In genomic region chr10:79066460-79067240, GRCh38 we compare ENCODE assay signal across 8 cellular contexts. TPM values are rescaled to one million over a fixed set of nuclear protein-coding genes. Genes with fewer than 3 reads are reported as not detected.
A peak's percentile ranks its signal among the peaks of the same experiment; 100 is the strongest.
DNase-seq lines count a peak whose midpoint lies in the region; ATAC-seq and TF ChIP-seq lines count a peak whose summit lies in the region.

No MANE protein-coding gene starts in this region.

- no peaks in the 10 kb centered on the region for H3K27me3 ChIP-seq in BJ (ENCODE audit: control insufficient read depth, insufficient read depth, low read length)
- no peaks in the 10 kb centered on the region for H3K27me3 ChIP-seq in aorta (ENCODE audit: control insufficient read depth in 1 of 2, insufficient read depth in 2 of 2, low read length in 1 of 2)

- peak; percentile 27 for ATAC-seq in aorta (ENCODE audit: low FRiP score)
- ATAC-seq in HG03565 (IDR thresholded peaks at IDR 0.05; ENCODE audit: unreplicated experiment), result no peak

- H3K4me1 Mint-ChIP-seq in dendritic cell treated with granulocyte-macrophage colony-stimulating factor and Interleukin-4, amounts not matched to agents 40 ng/mL and 50 ng/mL, for 4 days (ENCODE audit: low read depth), result peaks cover 48% of the 10 kb centered on the region
- peaks cover 20% of the 10 kb centered on the region for H3K4me1 Mint-ChIP-seq in mesothelial cell of epicardium

- CTCF ChIA-PET in BJ (lab: Yijun Ruan, JAX), result interaction anchor here (1.0 to 2.9 kb wide), 7 partner anchors 12 to 1019 kb away, joined by 3 to 25 read pairs (median 4); no protein-coding TSS in a partner anchor

- H3K9me3 ChIP-seq in aorta (ENCODE audit: control insufficient read depth, low read length), result no peaks in the 10 kb centered on the region

- peak; percentile 49 for TF ChIP-seq CTCF in BJ (IDR thresholded peaks at IDR 0.05; ENCODE audit: insufficient read depth, low read depth, low read length)
- no peak for TF ChIP-seq CTCF in GM13976 (IDR thresholded peaks at IDR 0.05; ENCODE audit: borderline replicate concordance, control extremely low read depth, extremely low read depth, insufficient read depth, missing control alignments)
- TF ChIP-seq CTCF in mesothelial cell of epicardium (IDR thresholded peaks at IDR 0.05; ENCODE audit: unreplicated experiment), result no peak

- H3K27ac Mint-ChIP-seq in dendritic cell treated with granulocyte-macrophage colony-stimulating factor and Interleukin-4, amounts not matched to agents 40 ng/mL and 50 ng/mL, for 4 days, result peak overlapping the region; percentile 44
- H3K27ac Mint-ChIP-seq in mesothelial cell of epicardium, result peak overlapping the region; percentile 91

- H3K36me3 ChIP-seq in BJ (ENCODE audit: control insufficient read depth, insufficient read depth, low read length) (no peaks in the 10 kb centered on the region), aorta (ENCODE audit: control insufficient read depth in 1 of 2, insufficient read depth in 2 of 2, low read length in 1 of 2) (no peaks in the 10 kb centered on the region)

- H3K4me1 ChIP-seq in aorta (ENCODE audit: control insufficient read depth in 1 of 2, insufficient read depth in 2 of 2, low read length in 2 of 2), result no peaks in the 10 kb centered on the region

- H3K4me3 ChIP-seq in BJ (ENCODE audit: low read depth, low read length) (peak overlapping the region; percentile 58), aorta (ENCODE audit: low read length in 2 of 2) (peak overlapping the region; percentile 43 to 50)

- in situ Hi-C loops in GM13976 (cut with MboI; ENCODE audit: low sequenced_read_pairs, unreplicated experiment) (no loop called here), KBM-7 (cut with MboI; ENCODE audit: low pct_unique_long_range_greater_than_20kb, low sequenced_read_pairs) (no loop called here)

- peaks cover 10% of the 10 kb centered on the region for H3K27me3 Mint-ChIP-seq in dendritic cell treated with granulocyte-macrophage colony-stimulating factor and Interleukin-4, amounts not matched to agents 40 ng/mL and 50 ng/mL, for 4 days
- H3K27me3 Mint-ChIP-seq in mesothelial cell of epicardium (ENCODE audit: low read depth), result no peaks in the 10 kb centered on the region

- H3K36me3 Mint-ChIP-seq in dendritic cell treated with granulocyte-macrophage colony-stimulating factor and Interleukin-4, amounts not matched to agents 40 ng/mL and 50 ng/mL, for 4 days (ENCODE audit: low read depth), result peaks cover 17% of the 10 kb centered on the region
- H3K36me3 Mint-ChIP-seq in mesothelial cell of epicardium, result no peaks in the 10 kb centered on the region

- 6% methylated on average over 32 to 36 of the region's 36 CpGs for WGBS in aorta, 2 donors

- peak overlapping the region; percentile 71 for H3K4me3 Mint-ChIP-seq in dendritic cell treated with granulocyte-macrophage colony-stimulating factor and Interleukin-4, amounts not matched to agents 40 ng/mL and 50 ng/mL, for 4 days
- H3K4me3 Mint-ChIP-seq in mesothelial cell of epicardium, result peak overlapping the region; percentile 78

- peak overlapping the region in 1 of 2 donors; percentile 2 for H3K27ac ChIP-seq in aorta (ENCODE audit: low read depth in 1 of 2, low read length in 2 of 2)

- H3K9me3 Mint-ChIP-seq in dendritic cell treated with granulocyte-macrophage colony-stimulating factor and Interleukin-4, amounts not matched to agents 40 ng/mL and 50 ng/mL, for 4 days, result no peaks in the 10 kb centered on the region
- no peaks in the 10 kb centered on the region for H3K9me3 Mint-ChIP-seq in mesothelial cell of epicardium

- POLR2A ChIA-PET in BJ (lab: Charles Lee), result interaction anchor here (0.6 to 0.7 kb wide), 3 partner anchors 10 to 139 kb away, joined by 3 read pairs; no protein-coding TSS in a partner anchor

- intact Hi-C loops in dendritic cell treated with granulocyte-macrophage colony-stimulating factor and Interleukin-4, amounts not matched to agents 40 ng/mL and 50 ng/mL, for 4 days (cut with micrococcal nuclease), result loop anchor here (2.0 to 5.0 kb wide), 3 partner anchors 92 to 214 kb away; no protein-coding TSS in a partner anchor
- intact Hi-C loops in aorta (cut with DNase I), result loop anchor here (5.0 to 10.0 kb wide), 4 partner anchors 94 to 854 kb away; no protein-coding TSS in a partner anchor

- DNase-seq in BJ (ENCODE audit: low read depth), result no peak
- peak; percentile 83 for DNase-seq in GM13976 (ENCODE audit: low spot score)
- DNase-seq in RPMI7951 (ENCODE audit: low read depth), result peak; percentile 40
- no peak for DNase-seq in mesothelial cell of epicardium (ENCODE audit: low spot score in 2 of 2, unreplicated experiment in 2 of 2)
- DNase-seq in aorta, result peak in 1 of 2 donors; percentile 74
- DNase-seq in KBM-7, result no peak

RNA-seq across cellular contexts. Expression of gene ZMIZ1, which starts 2.1 kb away (rescaled TPM):
- polyA plus RNA-seq in BJ (2011; rRNA removed) (5.6 and 13.0 TPM in 2 replicates), aorta (1 to 10 TPM; 7.8 to 8.0 TPM)
- polyA minus RNA-seq in BJ (2011; rRNA and poly(A)+ RNA removed), result 13.1 and 19.3 TPM in 2 replicates
- 15.4 and 20.2 TPM in 2 replicates for total RNA-seq in RPMI7951 (2014; rRNA removed; shearing (Covaris generic))
- total RNA-seq in mesothelial cell of epicardium (166 to 173 TPM (median 170 TPM) in 3 replicates), aorta (10 to 100 TPM; 48.5 to 84.1 TPM)

Comparison
In these comparisons a context has a peak if more than half of its experiments do, and no peak if none do; other contexts are left out.
1. DNase-seq: peak in GM13976 (single experiment) and RPMI7951 (single experiment); none in BJ (single experiment), mesothelial cell of epicardium (0 of 2) and KBM-7 (single experiment).